ENCODE assay signal across 15 cellular contexts in genomic region chr13:37617162-37617561, GRCh38. TPM values are rescaled to one million over a fixed set of nuclear protein-coding genes. Genes with fewer than 3 reads are reported as not detected.
DNase-seq lines count a peak whose midpoint lies in the region; ATAC-seq, FAIRE-seq and TF ChIP-seq lines count a peak whose summit lies in the region.
"Had no signal": no experiment of that assay in that cellular context is flagged by ENCODE, and none has a peak within 500 bp of the region (broad histone marks: within the 10 kb centered on the region; RNA-seq: fewer than 3 reads in every experiment).

No MANE protein-coding gene starts in this region.

- H2BK15ac ChIP-seq in H1 (ENCODE audit: low read length), result no peak overlapping the region

- H4K5ac ChIP-seq in H1 (ENCODE audit: insufficient read length, low read depth, low read length), result no peak overlapping the region

- FAIRE-seq in H1 (lab: Jason Lieb, UNC), result peak; percentile 32
- FAIRE-seq: GM12878, kidney had no signal

- TF ChIP-seq EP300 in H1 (IDR thresholded peaks at IDR 0.05; ENCODE audit: borderline replicate concordance in 1 of 2, low read depth in 2 of 2, low read length in 2 of 2), result no peak

- TF ChIP-seq CTCF in AG10803 (conservative IDR thresholded peaks at IDR 0.05; ENCODE audit: low read length), result no peak
- no peak for TF ChIP-seq CTCF in H1 (IDR thresholded peaks at IDR 0.05; ENCODE audit: control extremely low read depth in 1 of 3, insufficient read depth in 1 of 3, low read depth in 1 of 3, low read length in 3 of 3)

- no peak overlapping the region for H2BK5ac ChIP-seq in H1 (ENCODE audit: low read depth, low read length)

- no peaks in the 10 kb centered on the region for H3K27me3 ChIP-seq in H1 (replicated peaks in 1 of 4; ENCODE audit: control insufficient read depth in 3 of 4, extremely low read depth in 1 of 4, insufficient read depth in 3 of 4, low read length in 3 of 4)
- H3K27me3 ChIP-seq: upper lobe of left lung had no signal

- no peaks in the 10 kb centered on the region for H3K23me2 ChIP-seq in H1 (ENCODE audit: low read depth, low read length)

- no peak for ATAC-seq in GM18505 (IDR thresholded peaks at IDR 0.05; ENCODE audit: unreplicated experiment)
- ATAC-seq: GM12878 had no signal

- H3K79me1 ChIP-seq in H1 (ENCODE audit: low read depth, low read length), result no peaks in the 10 kb centered on the region

- 89% methylated on average over 2 of the region's 2 CpGs; no CpG with 5 or more reads in 1 of the 2 experiments for WGBS in H1 (ENCODE audit: extremely low coverage in 1 of 2, insufficient coverage in 1 of 2, insufficient read length in 1 of 2, insufficient replicate concordance in 2 of 2, low coverage in 1 of 2, low lambda C conversion rate in 2 of 2, missing lambda C conversion rate in 1 of 2), 2 experiments

- H4K91ac ChIP-seq in H1 (replicated peaks; ENCODE audit: insufficient read length, low read length), result no peak overlapping the region

- no peaks in the 10 kb centered on the region for H4K20me1 ChIP-seq in H1 (replicated peaks in 1 of 2; ENCODE audit: control insufficient read depth in 1 of 2, insufficient read depth in 2 of 2, low read length in 2 of 2)

- H3K4ac ChIP-seq in H1 (replicated peaks; ENCODE audit: insufficient read length, low read depth, low read length), result no peak overlapping the region

- no peak overlapping the region for H2BK120ac ChIP-seq in H1 (replicated peaks; ENCODE audit: low read depth, low read length)

- H2BK20ac ChIP-seq in H1 (ENCODE audit: low read length), result no peak overlapping the region

- H3K4me1 ChIP-seq in H1 (replicated peaks in 1 of 4; ENCODE audit: control insufficient read depth in 3 of 4, insufficient read depth in 4 of 4, low read length in 3 of 4), result no peaks in the 10 kb centered on the region

- CTCF ChIA-PET in H1 (lab: Charles Lee; ENCODE audit: partially characterized antibody), result interaction anchor here (0.6 to 2.1 kb wide), 2 partner anchors 15 to 44 kb away, joined by 3 to 6 read pairs; no protein-coding TSS in a partner anchor

- no peaks in the 10 kb centered on the region for H3K36me3 ChIP-seq in H1 (ENCODE audit: control insufficient read depth in 2 of 4, insufficient read depth in 4 of 4, low read length in 3 of 4)
- H3K36me3 ChIP-seq: upper lobe of left lung had no signal

- H3K27ac ChIP-seq in H1 (ENCODE audit: low read depth, low read length), result no peak overlapping the region
- H3K27ac ChIP-seq: RWPE1, upper lobe of left lung had no signal

- H4K8ac ChIP-seq in H1 (ENCODE audit: extremely low read depth, insufficient read depth, low read length), result no peak overlapping the region

- H3K56ac ChIP-seq in H1 (replicated peaks; ENCODE audit: insufficient read length, low read depth, low read length), result no peak overlapping the region

- H2AFZ ChIP-seq in H1 (ENCODE audit: low read length), result no peak overlapping the region; the same call in 1 of the 2 replicates

- no peak for TF ChIP-seq RAD21 in H1 (IDR thresholded peaks at IDR 0.05 in 1 of 2, conservative IDR thresholded peaks at IDR 0.05 in 1 of 2; ENCODE audit: low read depth in 2 of 2, low read length in 2 of 2)

- H3K18ac ChIP-seq in H1 (ENCODE audit: extremely low read depth, low read length), result no peak overlapping the region

- no peak for TF ChIP-seq POLR2A in H1 (IDR thresholded peaks at IDR 0.05; ENCODE audit: control extremely low read depth in 1 of 2, low read depth in 2 of 2, low read length in 2 of 2)
- no peak for TF ChIP-seq POLR2A in GM18505 (IDR thresholded peaks at IDR 0.05; ENCODE audit: borderline replicate concordance, extremely low read depth, insufficient read depth, insufficient read length)

- no peaks in the 10 kb centered on the region for H3K9me3 ChIP-seq in H1 (ENCODE audit: insufficient read depth in 2 of 2, low read depth in 1 of 2, low read length in 1 of 2)
- H3K9me3 ChIP-seq: upper lobe of left lung had no signal

- no peak overlapping the region for H2AK5ac ChIP-seq in H1 (ENCODE audit: low read depth, low read length)

- DNase-seq in AG10803 (ENCODE audit: low read depth), result peak; percentile 98
- DNase-seq in M059J (ENCODE audit: low read depth), result peak; percentile 92
- DNase-seq in H1 (ENCODE audit: low read depth in 1 of 2, low spot score in 2 of 2), result no peak
- DNase-seq in lung microvascular endothelial cell (ENCODE audit: low read depth in 2 of 2), result peak; percentile 18 to 75
- DNase-seq in GF-D8 (lab: John Stamatoyannopoulos, UW), result no peak
- no peak for DNase-seq in retina
- DNase-seq in NCI-H2227 treated with DMSO at 0.1 percent for 48 hours (lab: John Stamatoyannopoulos, UW), result no peak
- DNase-seq: activated gamma-delta T cell treated with Interleukin-2 at 50 U/mL for 16 hours, kidney, NCI-H2081 treated with DMSO at 0.1 percent for 48 hours, upper lobe of left lung had no signal

- no peak overlapping the region for H3K9ac ChIP-seq in H1 (replicated peaks in 1 of 4; ENCODE audit: extremely low read depth in 1 of 4, low read depth in 3 of 4, low read length in 3 of 4)

- H2BK12ac ChIP-seq in H1 (ENCODE audit: low read depth, low read length), result no peak overlapping the region

- H3K23ac ChIP-seq in H1 (ENCODE audit: insufficient read length), result no peak overlapping the region

- no peaks in the 10 kb centered on the region for H3K79me2 ChIP-seq in H1 (ENCODE audit: control insufficient read depth in 1 of 2, insufficient read depth in 2 of 2, low read length in 2 of 2)

- POLR2A ChIA-PET in H1 (lab: Charles Lee; ENCODE audit: partially characterized antibody), result no interaction called here

- no peak overlapping the region for H3K14ac ChIP-seq in H1 (ENCODE audit: insufficient read length)

- H3K4me3 ChIP-seq in AG10803 (ENCODE audit: low read length) (no peak overlapping the region), H1 (ENCODE audit: extremely low read depth in 1 of 4, insufficient read depth in 2 of 4, low read depth in 3 of 4, low read length in 4 of 4) (no peak overlapping the region)
- H3K4me3 ChIP-seq: GM12878, upper lobe of left lung had no signal

- no peak overlapping the region for H3K4me2 ChIP-seq in H1 (ENCODE audit: insufficient read depth in 1 of 2, low read depth in 2 of 2, low read length in 2 of 2)

TF ChIP-seq in H1, 55 proteins besides CTCF, POLR2A, EP300 and RAD21 (continues in another document):
- no peak for TF ChIP-seq TAF1 (IDR thresholded peaks at IDR 0.05; ENCODE audit: low read depth, low read length)
- TF ChIP-seq CBX5 (IDR thresholded peaks at IDR 0.05; ENCODE audit: low read depth, low read length), result no peak
- no peak for TF ChIP-seq NANOG (IDR thresholded peaks at IDR 0.05; ENCODE audit: insufficient read depth, low read depth, low read length, poor library complexity, severe bottlenecking)
- no peak for TF ChIP-seq TCF12 (IDR thresholded peaks at IDR 0.05; ENCODE audit: low read depth, low read length)

RNA-seq across cellular contexts. Expression of gene POSTN, which starts 18.6 kb away (rescaled TPM):
- 17.5 and 25.1 TPM in 2 replicates for total RNA-seq in M059J (2014; rRNA removed; shearing (Covaris generic))
- 0.74 and 0.99 TPM in 2 replicates for total RNA-seq in H1 (2021; fragmentation: NEBNext Ultra II Directional; extraction: Animal tissue kit (Norgen Biotek cat#: 25700))
- polyA plus RNA-seq in H1 (2011; rRNA removed), result 0.16 and 0.30 TPM in 2 replicates
- 0.41 TPM for polyA plus RNA-seq in H1 (2011; cell fraction: cytosol; rRNA removed)
- 0.24 TPM for polyA plus RNA-seq in H1 (2011; cell fraction: nucleus; rRNA removed)
- 0.42 to 1.7 TPM (median 0.82 TPM) in 4 replicates for polyA plus RNA-seq in H1 (2012, experiment 1 of 2)
- 0.17 TPM for polyA plus RNA-seq in H1 (2012, experiment 2 of 2)
- 4.6 TPM for polyA plus RNA-seq in H1 (2013, experiment 1 of 2)
- polyA plus RNA-seq in H1 (2013, experiment 2 of 2), result 4.3 TPM
- polyA minus RNA-seq in H1 (2011; rRNA and poly(A)+ RNA removed), result 0.95 and 1.4 TPM in 2 replicates
- polyA minus RNA-seq in H1 (2011; cell fraction: cytosol; rRNA and poly(A)+ RNA removed), result 0.44 TPM
- 0.90 TPM for polyA minus RNA-seq in H1 (2011; cell fraction: nucleus; rRNA and poly(A)+ RNA removed)
- 12.1 and 55.1 TPM in 2 replicates for total RNA-seq in lung microvascular endothelial cell
- polyA plus RNA-seq: IgD-negative memory B cell had no signal

Comparison
In these comparisons a context has a peak if more than half of its experiments do, and no peak if none do; other contexts are left out.
1. DNase-seq: peak in AG10803 (single experiment), M059J (single experiment) and lung microvascular endothelial cell (2 of 2); none in H1 (0 of 2), GF-D8 (single experiment), retina (single experiment) and NCI-H2227 treated with DMSO at 0.1 percent for 48 hours (single experiment).